In the genomic region with DNA sequence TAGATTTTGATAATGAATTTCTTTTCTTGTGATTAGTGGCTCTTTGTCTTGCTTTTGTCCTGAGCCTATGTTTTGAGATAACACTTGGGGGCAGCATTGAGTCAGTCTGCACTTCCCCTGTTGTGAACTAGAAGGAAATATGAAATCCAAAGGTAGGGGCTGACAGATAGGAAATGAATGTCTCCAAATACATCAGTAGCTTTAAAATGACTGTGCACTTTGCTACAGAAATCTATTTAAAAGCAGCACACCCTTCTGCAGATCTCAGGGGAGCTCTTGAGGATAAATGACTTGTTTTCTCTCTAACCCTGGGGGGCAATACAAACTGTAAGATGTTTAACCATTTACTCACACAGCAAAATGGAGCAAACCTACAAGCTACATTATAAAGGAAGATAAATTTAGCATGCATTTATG, we compare ENCODE assay signal across 8 cellular contexts.
DNase-seq lines count a peak whose midpoint lies in the region; ATAC-seq, FAIRE-seq and TF ChIP-seq lines count a peak whose summit lies in the region.

No MANE protein-coding gene starts in this region.

- TF ChIP-seq CTCF in HepG2 (CRISPR knock-in tag; IDR thresholded peaks at IDR 0.05) (peak; percentile 63), vagina (IDR thresholded peaks at IDR 0.05) (no peak)

- no peak overlapping the region for H3K4me3 ChIP-seq in HepG2 (replicated peaks in 1 of 3; ENCODE audit: insufficient read depth in 1 of 3, low read depth in 2 of 3, low read length in 3 of 3)
- no peak overlapping the region for H3K4me3 ChIP-seq in CD4-positive, alpha-beta memory T cell (ENCODE audit: low read length in 2 of 2)
- no peak overlapping the region for H3K4me3 ChIP-seq in vagina

- CTCF ChIA-PET in HepG2 (lab: Yijun Ruan, JAX; ENCODE audit: low intra/inter-chr PET ratio, low total read pairs): interaction anchor here (1.2 kb wide), 1 partner anchor 512 kb away, joined by 5 read pairs; no protein-coding TSS in a partner anchor
- CTCF ChIA-PET in CD4-positive, alpha-beta memory T cell (lab: Charles Lee; ENCODE audit: partially characterized antibody): no interaction called here

- H3K9ac ChIP-seq in HepG2 (ENCODE audit: insufficient read depth, low read depth, low read length): no peak overlapping the region

- no peak overlapping the region for H3K4me2 ChIP-seq in HepG2 (ENCODE audit: low read depth, low read length)

- no peak for FAIRE-seq in HepG2 (lab: Jason Lieb, UNC)

- BruUV-seq in HepG2 (replicated peaks; lab: Mats Ljungman, UMichigan): no TSS peak

- no peaks in the 10 kb centered on the region for H3K9me3 ChIP-seq in HepG2 (ENCODE audit: low read length)
- H3K9me3 ChIP-seq in CD4-positive, alpha-beta memory T cell (ENCODE audit: control insufficient read depth in 1 of 2, low read length in 2 of 2): no peaks in the 10 kb centered on the region
- H3K9me3 ChIP-seq in vagina: no peaks in the 10 kb centered on the region

- intact Hi-C loops in HepG2 (cut with micrococcal nuclease; ENCODE audit: unreplicated experiment) (no loop called here), vagina (cut with DNase I) (no loop called here)
- intact Hi-C loops in CD4-positive, alpha-beta memory T cell (cut with micrococcal nuclease): no loop called here

- H3K4me1 ChIP-seq in HepG2 (ENCODE audit: insufficient read depth, low read length): no peaks in the 10 kb centered on the region
- H3K4me1 ChIP-seq in CD4-positive, alpha-beta memory T cell (ENCODE audit: insufficient read depth, low read length): no peaks in the 10 kb centered on the region
- H3K4me1 ChIP-seq in vagina: no peaks in the 10 kb centered on the region

- H3K27ac ChIP-seq in HepG2 (ENCODE audit: extremely low read length, insufficient read depth, low read length) (no peak overlapping the region), vagina (no peak overlapping the region)
- H3K27ac ChIP-seq in CD4-positive, alpha-beta memory T cell (ENCODE audit: low read depth, low read length): no peak overlapping the region

- H3K27me3 ChIP-seq in HepG2 (ENCODE audit: control insufficient read depth in 1 of 2, insufficient read depth in 2 of 2, low read length in 2 of 2) (no peaks in the 10 kb centered on the region), vagina (no peaks in the 10 kb centered on the region)
- no peaks in the 10 kb centered on the region for H3K27me3 ChIP-seq in CD4-positive, alpha-beta memory T cell (ENCODE audit: insufficient read depth, low read length)

- in situ Hi-C loops in HepG2 (cut with HindIII; ENCODE audit: extremely low pct_ligation_motif_present, low pct_unique_long_range_greater_than_20kb): no loop called here

- POLR2A ChIA-PET in HepG2 (lab: Yijun Ruan, JAX): no interaction called here
- POLR2A ChIA-PET in CD4-positive, alpha-beta memory T cell (lab: Charles Lee; ENCODE audit: partially characterized antibody): no interaction called here

- H3K27ac Mint-ChIP-seq in activated T-cell treated with anti-CD3 and anti-CD28 coated beads, Interleukin-2, amount 50 U/mL, for 72 hours: no peak overlapping the region
- H3K27ac Mint-ChIP-seq in CD4-positive, alpha-beta memory T cell: no peak overlapping the region

- peak; percentile 3 to 6 for DNase-seq in activated T-cell treated with anti-CD3 and anti-CD28 coated beads, Interleukin-2, amount 50 U/mL, for 72 hours
- no peak for DNase-seq in activated T-cell treated with anti-CD3 and anti-CD28 coated beads, Interleukin-2, amount 50 U/mL, for 48 hours
- DNase-seq in NCI-H1105 treated with DMSO at 0.1 percent for 48 hours (lab: John Stamatoyannopoulos, UW) (peak; percentile 77), SW480 (ENCODE audit: low spot score) (peak; percentile 26), HepG2 (ENCODE audit: low spot score) (peak; percentile 10), vagina (ENCODE audit: extremely low spot score in 2 of 2) (no peak)
- DNase-seq in CD4-positive, alpha-beta memory T cell: no peak

- ATAC-seq in activated T-cell treated with anti-CD3 and anti-CD28 coated beads, Interleukin-2, amount 50 U/mL, for 72 hours (replicated peaks in 1 of 2): no peak
- ATAC-seq in HepG2 (peak; percentile 46; the same call in 1 of the 3 replicates), HG03378 (IDR thresholded peaks at IDR 0.05; ENCODE audit: unreplicated experiment) (no peak)

- no peaks in the 10 kb centered on the region for H3K79me2 ChIP-seq in HepG2 (ENCODE audit: insufficient read depth, low read length)

- TF ChIP-seq POLR2A in HepG2 (IDR thresholded peaks at IDR 0.05; ENCODE audit: insufficient read depth in 1 of 2, low read depth in 2 of 2, low read length in 2 of 2) (no peak), vagina (IDR thresholded peaks at IDR 0.05) (no peak)

- H3K36me3 ChIP-seq in HepG2 (replicated peaks in 1 of 2; ENCODE audit: control insufficient read depth in 1 of 2, insufficient read depth in 2 of 2, low read length in 2 of 2): no peaks in the 10 kb centered on the region
- H3K36me3 ChIP-seq in CD4-positive, alpha-beta memory T cell (ENCODE audit: insufficient read depth, low read length): no peaks in the 10 kb centered on the region
- no peaks in the 10 kb centered on the region for H3K36me3 ChIP-seq in vagina

- no peak for TF ChIP-seq RAD21 in HepG2 (CRISPR knock-in tag; IDR thresholded peaks at IDR 0.05)

- no peaks in the 10 kb centered on the region for H3K36me3 Mint-ChIP-seq in activated T-cell treated with anti-CD3 and anti-CD28 coated beads, Interleukin-2, amount 50 U/mL, for 72 hours (ENCODE audit: insufficient read depth in 2 of 2)
- no peaks in the 10 kb centered on the region for H3K36me3 Mint-ChIP-seq in CD4-positive, alpha-beta memory T cell

- H3K27me3 Mint-ChIP-seq in activated T-cell treated with anti-CD3 and anti-CD28 coated beads, Interleukin-2, amount 50 U/mL, for 72 hours (ENCODE audit: low read depth): no peaks in the 10 kb centered on the region
- H3K27me3 Mint-ChIP-seq in CD4-positive, alpha-beta memory T cell: no peaks in the 10 kb centered on the region

- no peak overlapping the region for H2AFZ ChIP-seq in HepG2 (ENCODE audit: low read length)

- TF ChIP-seq EP300 in HepG2 (IDR thresholded peaks at IDR 0.05; ENCODE audit: low read depth in 2 of 2, low read length in 2 of 2): no peak
- TF ChIP-seq EP300 in HepG2 (CRISPR knock-in tag; IDR thresholded peaks at IDR 0.05; ENCODE audit: borderline replicate concordance): no peak

- peaks cover 2% of the 10 kb centered on the region in 2 donors for H3K9me3 Mint-ChIP-seq in activated T-cell treated with anti-CD3 and anti-CD28 coated beads, Interleukin-2, amount 50 U/mL, for 72 hours
- peaks cover 0 to 2% (median 0%) of the 10 kb centered on the region in 8 donors for H3K9me3 Mint-ChIP-seq in CD4-positive, alpha-beta memory T cell

- H3K4me3 Mint-ChIP-seq in activated T-cell treated with anti-CD3 and anti-CD28 coated beads, Interleukin-2, amount 50 U/mL, for 72 hours: no peak overlapping the region
- H3K4me3 Mint-ChIP-seq in CD4-positive, alpha-beta memory T cell: no peak overlapping the region

- no peaks in the 10 kb centered on the region for H4K20me1 ChIP-seq in HepG2 (ENCODE audit: insufficient read depth, low read length)

- no peaks in the 10 kb centered on the region for H3K4me1 Mint-ChIP-seq in activated T-cell treated with anti-CD3 and anti-CD28 coated beads, Interleukin-2, amount 50 U/mL, for 72 hours (ENCODE audit: low read depth)
- no peaks in the 10 kb centered on the region for H3K4me1 Mint-ChIP-seq in CD4-positive, alpha-beta memory T cell

TF ChIP-seq in HepG2, 621 proteins besides CTCF, POLR2A, EP300 and RAD21:
- TF ChIP-seq DR1 (CRISPR knock-in tag; IDR thresholded peaks at IDR 0.05) (no peak), STAG1 (CRISPR knock-in tag; IDR thresholded peaks at IDR 0.05) (peak; percentile 43), SMC3 (IDR thresholded peaks at IDR 0.05; ENCODE audit: low read length) (0 out of 2 replicates have a peak, but pooled peaks have one; percentile 4)

Comparison
In these comparisons a context has a peak if more than half of its experiments do, and no peak if none do; other contexts are left out.
1. DNase-seq: peak in activated T-cell treated with anti-CD3 and anti-CD28 coated beads, Interleukin-2, amount 50 U/mL, for 72 hours (2 of 2), NCI-H1105 treated with DMSO at 0.1 percent for 48 hours (single experiment), SW480 (single experiment) and HepG2 (single experiment); none in activated T-cell treated with anti-CD3 and anti-CD28 coated beads, Interleukin-2, amount 50 U/mL, for 48 hours (0 of 2), CD4-positive, alpha-beta memory T cell (0 of 5) and vagina (0 of 2).